ENCODE assay signal across 1 cellular context in genomic region chr5:108747111-108748009, GRCh38.
TF ChIP-seq lines count a peak whose summit lies in the region.

Gene FER (plus strand): TSS chr5:108747897. CDS start chr5:108798183, 50,286 bp downstream.

TF ChIP-seq in GM12878, 131 proteins besides CTCF, POLR2A, EP300 and RAD21 (continued from another document and continues in another):
- no peak for TF ChIP-seq ZNF687 (IDR thresholded peaks at IDR 0.05)
- TF ChIP-seq PAX8 (IDR thresholded peaks at IDR 0.05), result no peak
- TF ChIP-seq ZNF622 (IDR thresholded peaks at IDR 0.05), result no peak
- TF ChIP-seq KDM1A (IDR thresholded peaks at IDR 0.05; ENCODE audit: borderline replicate concordance), result no peak
- peak; percentile 65 for TF ChIP-seq CREB1 (IDR thresholded peaks at IDR 0.05; ENCODE audit: low read depth)
- TF ChIP-seq CEBPB (IDR thresholded peaks at IDR 0.05; ENCODE audit: borderline replicate concordance in 1 of 2, low read depth in 2 of 2, low read length in 2 of 2), result no peak
- TF ChIP-seq ZNF217 (IDR thresholded peaks at IDR 0.05), result no peak
- peak; percentile 55; the same call in 1 of the 2 replicates for TF ChIP-seq YY1 (IDR thresholded peaks at IDR 0.05; ENCODE audit: low read depth, low read length)
- TF ChIP-seq, protein P1, sequence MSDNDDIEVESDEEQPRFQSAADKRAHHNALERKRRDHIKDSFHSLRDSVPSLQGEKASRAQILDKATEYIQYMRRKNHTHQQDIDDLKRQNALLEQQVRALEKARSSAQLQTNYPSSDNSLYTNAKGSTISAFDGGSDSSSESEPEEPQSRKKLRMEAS (IDR thresholded peaks at IDR 0.05; ENCODE audit: low read depth, low read length), result no peak
- 0 out of 2 replicates have a peak, but pooled peaks have one; percentile 44 for TF ChIP-seq NFIC (IDR thresholded peaks at IDR 0.05; ENCODE audit: low read depth, low read length)
- TF ChIP-seq, protein P2, sequence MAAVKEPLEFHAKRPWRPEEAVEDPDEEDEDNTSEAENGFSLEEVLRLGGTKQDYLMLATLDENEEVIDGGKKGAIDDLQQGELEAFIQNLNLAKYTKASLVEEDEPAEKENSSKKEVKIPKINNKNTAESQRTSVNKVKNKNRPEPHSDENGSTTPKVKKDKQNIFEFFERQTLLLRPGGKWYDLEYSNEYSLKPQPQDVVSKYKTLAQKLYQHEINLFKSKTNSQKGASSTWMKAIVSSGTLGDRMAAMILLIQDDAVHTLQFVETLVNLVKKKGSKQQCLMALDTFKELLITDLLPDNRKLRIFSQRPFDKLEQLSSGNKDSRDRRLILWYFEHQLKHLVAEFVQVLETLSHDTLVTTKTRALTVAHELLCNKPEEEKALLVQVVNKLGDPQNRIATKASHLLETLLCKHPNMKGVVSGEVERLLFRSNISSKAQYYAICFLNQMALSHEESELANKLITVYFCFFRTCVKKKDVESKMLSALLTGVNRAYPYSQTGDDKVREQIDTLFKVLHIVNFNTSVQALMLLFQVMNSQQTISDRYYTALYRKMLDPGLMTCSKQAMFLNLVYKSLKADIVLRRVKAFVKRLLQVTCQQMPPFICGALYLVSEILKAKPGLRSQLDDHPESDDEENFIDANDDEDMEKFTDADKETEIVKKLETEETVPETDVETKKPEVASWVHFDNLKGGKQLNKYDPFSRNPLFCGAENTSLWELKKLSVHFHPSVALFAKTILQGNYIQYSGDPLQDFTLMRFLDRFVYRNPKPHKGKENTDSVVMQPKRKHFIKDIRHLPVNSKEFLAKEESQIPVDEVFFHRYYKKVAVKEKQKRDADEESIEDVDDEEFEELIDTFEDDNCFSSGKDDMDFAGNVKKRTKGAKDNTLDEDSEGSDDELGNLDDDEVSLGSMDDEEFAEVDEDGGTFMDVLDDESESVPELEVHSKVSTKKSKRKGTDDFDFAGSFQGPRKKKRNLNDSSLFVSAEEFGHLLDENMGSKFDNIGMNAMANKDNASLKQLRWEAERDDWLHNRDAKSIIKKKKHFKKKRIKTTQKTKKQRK (IDR thresholded peaks at IDR 0.05; ENCODE audit: low read depth, low read length), result no peak
- TF ChIP-seq, protein P3, sequence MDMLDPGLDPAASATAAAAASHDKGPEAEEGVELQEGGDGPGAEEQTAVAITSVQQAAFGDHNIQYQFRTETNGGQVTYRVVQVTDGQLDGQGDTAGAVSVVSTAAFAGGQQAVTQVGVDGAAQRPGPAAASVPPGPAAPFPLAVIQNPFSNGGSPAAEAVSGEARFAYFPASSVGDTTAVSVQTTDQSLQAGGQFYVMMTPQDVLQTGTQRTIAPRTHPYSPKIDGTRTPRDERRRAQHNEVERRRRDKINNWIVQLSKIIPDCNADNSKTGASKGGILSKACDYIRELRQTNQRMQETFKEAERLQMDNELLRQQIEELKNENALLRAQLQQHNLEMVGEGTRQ (IDR thresholded peaks at IDR 0.05; ENCODE audit: borderline replicate concordance, low read depth, low read length), result no peak
- TF ChIP-seq, protein P4, sequence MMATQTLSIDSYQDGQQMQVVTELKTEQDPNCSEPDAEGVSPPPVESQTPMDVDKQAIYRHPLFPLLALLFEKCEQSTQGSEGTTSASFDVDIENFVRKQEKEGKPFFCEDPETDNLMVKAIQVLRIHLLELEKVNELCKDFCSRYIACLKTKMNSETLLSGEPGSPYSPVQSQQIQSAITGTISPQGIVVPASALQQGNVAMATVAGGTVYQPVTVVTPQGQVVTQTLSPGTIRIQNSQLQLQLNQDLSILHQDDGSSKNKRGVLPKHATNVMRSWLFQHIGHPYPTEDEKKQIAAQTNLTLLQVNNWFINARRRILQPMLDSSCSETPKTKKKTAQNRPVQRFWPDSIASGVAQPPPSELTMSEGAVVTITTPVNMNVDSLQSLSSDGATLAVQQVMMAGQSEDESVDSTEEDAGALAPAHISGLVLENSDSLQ (IDR thresholded peaks at IDR 0.05), result peak; percentile 71
- TF ChIP-seq E2F4 (IDR thresholded peaks at IDR 0.05; ENCODE audit: low read depth, low read length), result no peak
- TF ChIP-seq, protein P5, sequence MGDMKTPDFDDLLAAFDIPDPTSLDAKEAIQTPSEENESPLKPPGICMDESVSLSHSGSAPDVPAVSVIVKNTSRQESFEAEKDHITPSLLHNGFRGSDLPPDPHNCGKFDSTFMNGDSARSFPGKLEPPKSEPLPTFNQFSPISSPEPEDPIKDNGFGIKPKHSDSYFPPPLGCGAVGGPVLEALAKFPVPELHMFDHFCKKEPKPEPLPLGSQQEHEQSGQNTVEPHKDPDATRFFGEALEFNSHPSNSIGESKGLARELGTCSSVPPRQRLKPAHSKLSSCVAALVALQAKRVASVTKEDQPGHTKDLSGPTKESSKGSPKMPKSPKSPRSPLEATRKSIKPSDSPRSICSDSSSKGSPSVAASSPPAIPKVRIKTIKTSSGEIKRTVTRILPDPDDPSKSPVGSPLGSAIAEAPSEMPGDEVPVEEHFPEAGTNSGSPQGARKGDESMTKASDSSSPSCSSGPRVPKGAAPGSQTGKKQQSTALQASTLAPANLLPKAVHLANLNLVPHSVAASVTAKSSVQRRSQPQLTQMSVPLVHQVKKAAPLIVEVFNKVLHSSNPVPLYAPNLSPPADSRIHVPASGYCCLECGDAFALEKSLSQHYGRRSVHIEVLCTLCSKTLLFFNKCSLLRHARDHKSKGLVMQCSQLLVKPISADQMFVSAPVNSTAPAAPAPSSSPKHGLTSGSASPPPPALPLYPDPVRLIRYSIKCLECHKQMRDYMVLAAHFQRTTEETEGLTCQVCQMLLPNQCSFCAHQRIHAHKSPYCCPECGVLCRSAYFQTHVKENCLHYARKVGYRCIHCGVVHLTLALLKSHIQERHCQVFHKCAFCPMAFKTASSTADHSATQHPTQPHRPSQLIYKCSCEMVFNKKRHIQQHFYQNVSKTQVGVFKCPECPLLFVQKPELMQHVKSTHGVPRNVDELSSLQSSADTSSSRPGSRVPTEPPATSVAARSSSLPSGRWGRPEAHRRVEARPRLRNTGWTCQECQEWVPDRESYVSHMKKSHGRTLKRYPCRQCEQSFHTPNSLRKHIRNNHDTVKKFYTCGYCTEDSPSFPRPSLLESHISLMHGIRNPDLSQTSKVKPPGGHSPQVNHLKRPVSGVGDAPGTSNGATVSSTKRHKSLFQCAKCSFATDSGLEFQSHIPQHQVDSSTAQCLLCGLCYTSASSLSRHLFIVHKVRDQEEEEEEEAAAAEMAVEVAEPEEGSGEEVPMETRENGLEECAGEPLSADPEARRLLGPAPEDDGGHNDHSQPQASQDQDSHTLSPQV (IDR thresholded peaks at IDR 0.05), result no peak
- no peak for TF ChIP-seq GATAD2B (conservative IDR thresholded peaks at IDR 0.05; ENCODE audit: low read depth)
- TF ChIP-seq LARP7 (IDR thresholded peaks at IDR 0.05), result no peak
- no peak for TF ChIP-seq CBX3 (IDR thresholded peaks at IDR 0.05; ENCODE audit: borderline replicate concordance, low read depth)
- TF ChIP-seq TARDBP (IDR thresholded peaks at IDR 0.05; ENCODE audit: borderline replicate concordance), result no peak
- TF ChIP-seq GABPA (IDR thresholded peaks at IDR 0.05; ENCODE audit: low read depth), result no peak
- no peak for TF ChIP-seq NFYA (IDR thresholded peaks at IDR 0.05; ENCODE audit: borderline replicate concordance, low read depth, low read length)
- no peak for TF ChIP-seq HDAC6 (IDR thresholded peaks at IDR 0.05; ENCODE audit: unreplicated experiment)
- TF ChIP-seq RCOR1 (conservative IDR thresholded peaks at IDR 0.05; ENCODE audit: low read depth, low read length), result no peak
- no peak for TF ChIP-seq ZBTB33 (IDR thresholded peaks at IDR 0.05)
- TF ChIP-seq, protein P6, sequence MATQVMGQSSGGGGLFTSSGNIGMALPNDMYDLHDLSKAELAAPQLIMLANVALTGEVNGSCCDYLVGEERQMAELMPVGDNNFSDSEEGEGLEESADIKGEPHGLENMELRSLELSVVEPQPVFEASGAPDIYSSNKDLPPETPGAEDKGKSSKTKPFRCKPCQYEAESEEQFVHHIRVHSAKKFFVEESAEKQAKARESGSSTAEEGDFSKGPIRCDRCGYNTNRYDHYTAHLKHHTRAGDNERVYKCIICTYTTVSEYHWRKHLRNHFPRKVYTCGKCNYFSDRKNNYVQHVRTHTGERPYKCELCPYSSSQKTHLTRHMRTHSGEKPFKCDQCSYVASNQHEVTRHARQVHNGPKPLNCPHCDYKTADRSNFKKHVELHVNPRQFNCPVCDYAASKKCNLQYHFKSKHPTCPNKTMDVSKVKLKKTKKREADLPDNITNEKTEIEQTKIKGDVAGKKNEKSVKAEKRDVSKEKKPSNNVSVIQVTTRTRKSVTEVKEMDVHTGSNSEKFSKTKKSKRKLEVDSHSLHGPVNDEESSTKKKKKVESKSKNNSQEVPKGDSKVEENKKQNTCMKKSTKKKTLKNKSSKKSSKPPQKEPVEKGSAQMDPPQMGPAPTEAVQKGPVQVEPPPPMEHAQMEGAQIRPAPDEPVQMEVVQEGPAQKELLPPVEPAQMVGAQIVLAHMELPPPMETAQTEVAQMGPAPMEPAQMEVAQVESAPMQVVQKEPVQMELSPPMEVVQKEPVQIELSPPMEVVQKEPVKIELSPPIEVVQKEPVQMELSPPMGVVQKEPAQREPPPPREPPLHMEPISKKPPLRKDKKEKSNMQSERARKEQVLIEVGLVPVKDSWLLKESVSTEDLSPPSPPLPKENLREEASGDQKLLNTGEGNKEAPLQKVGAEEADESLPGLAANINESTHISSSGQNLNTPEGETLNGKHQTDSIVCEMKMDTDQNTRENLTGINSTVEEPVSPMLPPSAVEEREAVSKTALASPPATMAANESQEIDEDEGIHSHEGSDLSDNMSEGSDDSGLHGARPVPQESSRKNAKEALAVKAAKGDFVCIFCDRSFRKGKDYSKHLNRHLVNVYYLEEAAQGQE (IDR thresholded peaks at IDR 0.05; ENCODE audit: low read depth, low read length), result no peak
- TF ChIP-seq BCL11A (IDR thresholded peaks at IDR 0.05; ENCODE audit: low read depth, low read length), result no peak
- TF ChIP-seq NR2C1 (IDR thresholded peaks at IDR 0.05), result no peak
- TF ChIP-seq NBN (IDR thresholded peaks at IDR 0.05), result peak; percentile 34; the same call in 1 of the 2 replicates
- TF ChIP-seq JUNB (IDR thresholded peaks at IDR 0.05), result peak; percentile 15; the same call in 1 of the 2 replicates
- TF ChIP-seq MXI1 (IDR thresholded peaks at IDR 0.05; ENCODE audit: low read depth, low read length), result no peak
- no peak for TF ChIP-seq KLF5 (IDR thresholded peaks at IDR 0.05; ENCODE audit: partially characterized antibody)
- no peak for TF ChIP-seq CHD4 (IDR thresholded peaks at IDR 0.05)
- TF ChIP-seq BCL3 (IDR thresholded peaks at IDR 0.05; ENCODE audit: borderline replicate concordance, insufficient read depth, low read depth, low read length, poor library complexity, severe bottlenecking), result peak; percentile 27
- 0 out of 2 replicates have a peak, but pooled peaks have one; percentile 58 for TF ChIP-seq SMAD5 (IDR thresholded peaks at IDR 0.05; ENCODE audit: low read depth)
- TF ChIP-seq HDGF (IDR thresholded peaks at IDR 0.05), result no peak
- no peak for TF ChIP-seq ZZZ3 (IDR thresholded peaks at IDR 0.05; ENCODE audit: control insufficient read depth, insufficient read length, low read depth)
- TF ChIP-seq MEF2B (IDR thresholded peaks at IDR 0.05; ENCODE audit: partially characterized antibody, poor library complexity, severe bottlenecking), result no peak
- no peak for TF ChIP-seq BHLHE40 (IDR thresholded peaks at IDR 0.05; ENCODE audit: borderline replicate concordance in 1 of 2, low read depth in 2 of 2, low read length in 1 of 2)
